In genomic region chr2:226073496-226073895, GRCh38 we compare ENCODE assay signal across 21 cellular contexts.
"Had no signal": no experiment of that assay in that cellular context is flagged by ENCODE, and none has a peak within 500 bp of the region (broad histone marks: within the 10 kb centered on the region; RNA-seq: fewer than 3 reads in every experiment).

No MANE protein-coding gene starts in this region.

- H3K36me3 Mint-ChIP-seq: activated naive CD8-positive, alpha-beta T cell treated with anti-CD3 and anti-CD28 coated beads, Interleukin-2, amount 10 ng/mL, durations not matched to agents 7 days and 5 days had no signal

- H3K4me1 Mint-ChIP-seq: activated naive CD8-positive, alpha-beta T cell treated with anti-CD3 and anti-CD28 coated beads, Interleukin-2, amount 10 ng/mL, durations not matched to agents 7 days and 5 days had no signal

- H3K27ac Mint-ChIP-seq: activated CD8-positive, alpha-beta T cell treated with anti-CD3 and anti-CD28 coated beads, Interleukin-2, amount 10 ng/mL, durations not matched to agents 7 days and 5 days; activated naive CD8-positive, alpha-beta T cell treated with anti-CD3 and anti-CD28 coated beads, Interleukin-2, amount 10 ng/mL, durations not matched to agents 7 days and 5 days had no signal

- H3K36me3 ChIP-seq: adrenal gland, WERI-Rb-1 had no signal

- H3K9me3 Mint-ChIP-seq: activated naive CD8-positive, alpha-beta T cell treated with anti-CD3 and anti-CD28 coated beads, Interleukin-2, amount 10 ng/mL, durations not matched to agents 7 days and 5 days had no signal

- H3K4me3 Mint-ChIP-seq: activated CD8-positive, alpha-beta T cell treated with anti-CD3 and anti-CD28 coated beads, Interleukin-2, amount 10 ng/mL, durations not matched to agents 7 days and 5 days; activated naive CD8-positive, alpha-beta T cell treated with anti-CD3 and anti-CD28 coated beads, Interleukin-2, amount 10 ng/mL, durations not matched to agents 7 days and 5 days had no signal

- H3K9me3 ChIP-seq: adrenal gland had no signal

- DNase-seq: activated CD4-positive, alpha-beta T cell treated with anti-CD3 and anti-CD28 coated beads for 4 hours; activated CD4-positive, alpha-beta T cell treated with anti-CD3 and anti-CD28 coated beads, Interleukin-2, amount 50 U/mL, for 4 hours; activated CD8-positive, alpha-beta memory T cell treated with anti-CD3 and anti-CD28 coated beads, Interleukin-2, amount 50 U/mL, for 48 hours; activated CD8-positive, alpha-beta T cell treated with anti-CD3 and anti-CD28 coated beads, Interleukin-2, amount 10 ng/mL, durations not matched to agents 7 days and 5 days; activated naive CD4-positive, alpha-beta T cell treated with anti-CD3 and anti-CD28 coated beads, Interleukin-2, amount 50 U/mL, for 16 hours; activated naive CD8-positive, alpha-beta T cell treated with anti-CD3 and anti-CD28 coated beads, Interleukin-2, amount 10 ng/mL, durations not matched to agents 7 days and 5 days; activated T-cell treated with anti-CD3 and anti-CD28 coated beads, Interleukin-2, amount 50 U/mL, for 1 hour; adrenal gland; anterior cingulate cortex; cerebellar nuclear complex; MM.1S; NCI-H1105; NCI-H1436; NCI-H1694 treated with DMSO at 0.1 percent for 48 hours; NCI-H2029 treated with DMSO at 0.1 percent for 48 hours; NCI-H345; NCI-H510A; NCI-H526 treated with DMSO at 0.1 percent for 48 hours; SIG-M5; T-helper 1 cell; WERI-Rb-1 had no signal

- H3K27ac ChIP-seq: adrenal gland, WERI-Rb-1 had no signal

- H3K27me3 ChIP-seq: adrenal gland had no signal

- H3K4me3 ChIP-seq: adrenal gland had no signal

- ATAC-seq: activated CD8-positive, alpha-beta T cell treated with anti-CD3 and anti-CD28 coated beads, Interleukin-2, amount 10 ng/mL, durations not matched to agents 7 days and 5 days had no signal

- H3K4me1 ChIP-seq: adrenal gland had no signal
